In genomic region chr15:100209204-100209603, GRCh38 we compare ENCODE assay signal across 24 cellular contexts.
"Had no signal": no experiment of that assay in that cellular context is flagged by ENCODE, and none has a peak within 500 bp of the region (broad histone marks: within the 10 kb centered on the region; RNA-seq: fewer than 3 reads in every experiment).

No MANE protein-coding gene starts in this region.

- ATAC-seq: esophagus mucosa; gastrocnemius medialis; heart left ventricle; lower lobe of right lung; natural killer cell treated with Interleukin-12 subunit alpha and Interleukin-12 subunit beta and Interleukin-15 and Interleukin-18, amount 100 ng/mL, for 72 hours; right cardiac atrium; stimulated activated naive B cell treated with anti-CD40 and anti-IgM and Interleukin-4, amounts not matched to agents 10 μg/mL and 1 μg/mL and 100 μg/mL, for 72 hours had no signal

- H3K4me3 Mint-ChIP-seq: natural killer cell treated with Interleukin-12 subunit alpha and Interleukin-12 subunit beta and Interleukin-15 and Interleukin-18, amount 100 ng/mL, for 72 hours; neural progenitor cell; stimulated activated naive B cell treated with anti-CD40 and anti-IgM and Interleukin-4, amounts not matched to agents 10 μg/mL and 1 μg/mL and 100 μg/mL, for 72 hours; stimulated activated naive CD8-positive, alpha-beta T cell treated with anti-CD3 and anti-CD28 coated beads, Interleukin-15, Interleukin-2, amounts not matched to agents 100 ng/mL and 50 ng/mL, for 24 hours had no signal

- H3K27ac ChIP-seq: dorsolateral prefrontal cortex, epithelial cell of prostate, gastrocnemius medialis, heart left ventricle, hepatocyte, left ventricle myocardium inferior, lower lobe of right lung, neural progenitor cell, parathyroid adenoma, prostate gland, skin epidermis, suprapubic skin, vagina had no signal

- H3K4me3 ChIP-seq: dorsolateral prefrontal cortex, gastrocnemius medialis, heart left ventricle, hepatocyte, left ventricle myocardium inferior, lower lobe of right lung, neural progenitor cell, prostate gland, skin epidermis, suprapubic skin, vagina had no signal

- H3K27me3 Mint-ChIP-seq: stimulated activated naive CD8-positive, alpha-beta T cell treated with anti-CD3 and anti-CD28 coated beads, Interleukin-15, Interleukin-2, amounts not matched to agents 100 ng/mL and 50 ng/mL, for 24 hours had no signal

- H3K9me3 Mint-ChIP-seq: natural killer cell treated with Interleukin-12 subunit alpha and Interleukin-12 subunit beta and Interleukin-15 and Interleukin-18, amount 100 ng/mL, for 72 hours; stimulated activated naive B cell treated with anti-CD40 and anti-IgM and Interleukin-4, amounts not matched to agents 10 μg/mL and 1 μg/mL and 100 μg/mL, for 72 hours; stimulated activated naive CD8-positive, alpha-beta T cell treated with anti-CD3 and anti-CD28 coated beads, Interleukin-15, Interleukin-2, amounts not matched to agents 100 ng/mL and 50 ng/mL, for 24 hours had no signal

- H3K4me1 ChIP-seq: lower lobe of right lung, parathyroid adenoma, prostate gland had no signal

- H3K36me3 Mint-ChIP-seq: natural killer cell treated with Interleukin-12 subunit alpha and Interleukin-12 subunit beta and Interleukin-15 and Interleukin-18, amount 100 ng/mL, for 72 hours; neural progenitor cell; stimulated activated naive B cell treated with anti-CD40 and anti-IgM and Interleukin-4, amounts not matched to agents 10 μg/mL and 1 μg/mL and 100 μg/mL, for 72 hours had no signal

- H3K27me3 ChIP-seq: dorsolateral prefrontal cortex, gastrocnemius medialis, heart left ventricle, hepatocyte, neural progenitor cell, suprapubic skin, vagina had no signal

- H3K36me3 ChIP-seq: gastrocnemius medialis, heart left ventricle, left ventricle myocardium inferior, lower lobe of right lung, neural progenitor cell, prostate gland, suprapubic skin, vagina had no signal

- DNase-seq: dorsolateral prefrontal cortex; effector CD4-positive, alpha-beta T cell; foreskin fibroblast; gastrocnemius medialis; heart left ventricle; left cardiac atrium; left ventricle myocardium inferior; lower lobe of right lung; right cardiac atrium; stimulated activated CD4-positive, alpha-beta T cell treated with anti-CD3 and anti-CD28 coated beads, Interleukin-15, amount 100 ng/mL, for 24 hours; stimulated activated CD4-positive, alpha-beta T cell treated with anti-CD3 and anti-CD28 coated beads, Interleukin-2, amount 100 ng/mL, for 48 hours; stimulated activated naive B cell treated with anti-CD40 and anti-IgM and Interleukin-4, amounts not matched to agents 10 μg/mL and 1 μg/mL and 100 μg/mL, for 72 hours; trophoblast cell had no signal

- H3K4me1 Mint-ChIP-seq: stimulated activated naive B cell treated with anti-CD40 and anti-IgM and Interleukin-4, amounts not matched to agents 10 μg/mL and 1 μg/mL and 100 μg/mL, for 72 hours had no signal

- H3K27ac Mint-ChIP-seq: natural killer cell treated with Interleukin-12 subunit alpha and Interleukin-12 subunit beta and Interleukin-15 and Interleukin-18, amount 100 ng/mL, for 72 hours; neural progenitor cell; stimulated activated naive B cell treated with anti-CD40 and anti-IgM and Interleukin-4, amounts not matched to agents 10 μg/mL and 1 μg/mL and 100 μg/mL, for 72 hours; stimulated activated naive CD8-positive, alpha-beta T cell treated with anti-CD3 and anti-CD28 coated beads, Interleukin-15, Interleukin-2, amounts not matched to agents 100 ng/mL and 50 ng/mL, for 24 hours had no signal

- H3K9me3 ChIP-seq: gastrocnemius medialis, heart left ventricle, left ventricle myocardium inferior, lower lobe of right lung, prostate gland, suprapubic skin, vagina had no signal
